Comparison of ENCODE assay signal across 14 cellular contexts in genomic region chr21:37710555-37711293, GRCh38.
A peak's percentile ranks its signal among the peaks of the same experiment; 100 is the strongest.
DNase-seq lines count a peak whose midpoint lies in the region; ATAC-seq and TF ChIP-seq lines count a peak whose summit lies in the region.
"Had no signal": no experiment of that assay in that cellular context is flagged by ENCODE, and none has a peak within 500 bp of the region (broad histone marks: within the 10 kb centered on the region; RNA-seq: fewer than 3 reads in every experiment).

No MANE protein-coding gene starts in this region.

- H3K4me1 Mint-ChIP-seq in chondrocyte (ENCODE audit: low read depth): peaks cover 29% of the 10 kb centered on the region
- H3K4me1 Mint-ChIP-seq: activated CD4-positive, alpha-beta T cell treated with anti-CD3 and anti-CD28 coated beads for 36 hours had no signal

- no peaks in the 10 kb centered on the region for H3K27me3 Mint-ChIP-seq in chondrocyte (ENCODE audit: low read depth)

- peaks cover 11% of the 10 kb centered on the region for H3K9me3 Mint-ChIP-seq in chondrocyte (ENCODE audit: low read depth)
- H3K9me3 Mint-ChIP-seq: CD8-positive, alpha-beta T cell; dendritic cell treated with granulocyte-macrophage colony-stimulating factor and Interleukin-4, amounts not matched to agents 40 ng/mL and 50 ng/mL, for 4 days had no signal

- DNase-seq in DMS153 treated with DMSO at 0.1 percent for 48 hours (lab: John Stamatoyannopoulos, UW; ENCODE audit: unreplicated experiment) (peak; percentile 69), NCI-H1417 treated with DMSO at 0.1 percent for 48 hours (lab: John Stamatoyannopoulos, UW) (peak; percentile 83), chondrocyte (ENCODE audit: low spot score) (no peak), lung microvascular endothelial cell (ENCODE audit: low read depth in 2 of 2) (peak; percentile 13 to 25), putamen (ENCODE audit: low spot score) (no peak), activated T-cell treated with anti-CD3 and anti-CD28 coated beads for 4 hours (no peak)
- DNase-seq: activated CD4-positive, alpha-beta T cell treated with anti-CD3 and anti-CD28 coated beads for 36 hours; activated gamma-delta T cell treated with Interleukin-2 at 50 U/mL for 16 hours; CD8-positive, alpha-beta T cell; head of caudate nucleus; midbrain had no signal

- no peak for TF ChIP-seq CTCF in chondrocyte (IDR thresholded peaks at IDR 0.05)

- ATAC-seq in HG03196 (IDR thresholded peaks at IDR 0.05; ENCODE audit: unreplicated experiment) (no peak), GM21619 (IDR thresholded peaks at IDR 0.05; ENCODE audit: unreplicated experiment) (no peak)
- ATAC-seq: activated CD4-positive, alpha-beta T cell treated with anti-CD3 and anti-CD28 coated beads for 36 hours; CD8-positive, alpha-beta T cell had no signal

- peak overlapping the region; percentile 82 for H3K27ac Mint-ChIP-seq in chondrocyte (ENCODE audit: unreplicated experiment)
- H3K27ac Mint-ChIP-seq: activated CD4-positive, alpha-beta T cell treated with anti-CD3 and anti-CD28 coated beads for 36 hours; CD8-positive, alpha-beta T cell; dendritic cell treated with granulocyte-macrophage colony-stimulating factor and Interleukin-4, amounts not matched to agents 40 ng/mL and 50 ng/mL, for 4 days had no signal

- H3K4me3 Mint-ChIP-seq in chondrocyte (ENCODE audit: unreplicated experiment): no peak overlapping the region
- H3K4me3 Mint-ChIP-seq: activated CD4-positive, alpha-beta T cell treated with anti-CD3 and anti-CD28 coated beads for 36 hours; CD8-positive, alpha-beta T cell; dendritic cell treated with granulocyte-macrophage colony-stimulating factor and Interleukin-4, amounts not matched to agents 40 ng/mL and 50 ng/mL, for 4 days had no signal

- peaks cover 2% of the 10 kb centered on the region for H3K36me3 Mint-ChIP-seq in chondrocyte (ENCODE audit: low read depth)
- H3K36me3 Mint-ChIP-seq: CD8-positive, alpha-beta T cell had no signal

Comparison
In these comparisons a context has a peak if more than half of its experiments do, and no peak if none do; other contexts are left out.
1. DNase-seq: peak in DMS153 treated with DMSO at 0.1 percent for 48 hours (single experiment), NCI-H1417 treated with DMSO at 0.1 percent for 48 hours (single experiment) and lung microvascular endothelial cell (2 of 2); none in chondrocyte (single experiment), putamen (single experiment) and activated T-cell treated with anti-CD3 and anti-CD28 coated beads for 4 hours (single experiment).